ENCODE assay signal across 12 cellular contexts in the genomic region with DNA sequence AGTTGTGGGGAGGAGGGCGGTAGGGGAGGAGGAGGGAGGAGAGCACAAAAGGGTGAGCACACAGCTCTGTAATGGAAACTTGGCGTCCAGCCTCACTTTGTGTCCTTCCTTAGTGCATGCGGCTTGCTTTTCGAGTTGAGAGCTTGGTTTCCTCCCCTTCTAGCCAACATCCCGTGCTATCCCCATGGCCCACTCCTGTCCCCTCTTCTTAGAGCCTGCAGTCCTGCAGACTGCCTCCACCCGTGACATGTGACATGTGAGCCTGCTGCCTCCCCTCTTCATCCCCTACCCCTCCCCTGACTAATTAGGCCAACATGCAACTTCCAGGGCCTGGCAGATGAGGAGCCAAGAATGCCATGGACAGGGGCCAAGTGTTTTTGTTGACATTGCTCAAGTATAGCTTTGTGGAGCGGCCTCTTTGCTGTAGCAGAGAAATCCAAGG.
DNase-seq lines count a peak whose midpoint lies in the region; ATAC-seq, FAIRE-seq and TF ChIP-seq lines count a peak whose summit lies in the region.
"Had no signal": no experiment of that assay in that cellular context is flagged by ENCODE, and none has a peak within 500 bp of the region (broad histone marks: within the 10 kb centered on the region; RNA-seq: fewer than 3 reads in every experiment).

No MANE protein-coding gene starts in this region.

- H3K4me1 ChIP-seq in breast epithelium, result peaks cover 5 to 11% of the 10 kb centered on the region in 2 donors

- peak overlapping the region; percentile 73 to 84 for H3K27ac ChIP-seq in breast epithelium
- no peak overlapping the region for H3K27ac ChIP-seq in substantia nigra (ENCODE audit: low read depth, low read length, poor library complexity, severe bottlenecking)

- no peaks in the 10 kb centered on the region for H3K27me3 Mint-ChIP-seq in T-helper 2 cell treated with Interferon-gamma antibody and Interleukin-4, amounts not matched to agents 5 μg/mL and 100 μg/mL, for 36 hours (ENCODE audit: low read depth)

- no peak for ATAC-seq in GM19395 (IDR thresholded peaks at IDR 0.05; ENCODE audit: unreplicated experiment)

- H3K36me3 ChIP-seq in breast epithelium, result no peaks in the 10 kb centered on the region

- intact Hi-C loops in breast epithelium (cut with DNase I; ENCODE audit: low total_unique reads), result no loop called here

- no peaks in the 10 kb centered on the region for H3K36me3 Mint-ChIP-seq in T-helper 2 cell treated with Interferon-gamma antibody and Interleukin-4, amounts not matched to agents 5 μg/mL and 100 μg/mL, for 36 hours (ENCODE audit: low read depth)
- H3K36me3 Mint-ChIP-seq: type B pancreatic cell had no signal

- H3K9me3 ChIP-seq in breast epithelium, result no peaks in the 10 kb centered on the region

- H3K9me3 Mint-ChIP-seq in T-helper 2 cell treated with Interferon-gamma antibody and Interleukin-4, amounts not matched to agents 5 μg/mL and 100 μg/mL, for 36 hours, result no peaks in the 10 kb centered on the region
- H3K9me3 Mint-ChIP-seq: type B pancreatic cell had no signal

- H3K4me3 Mint-ChIP-seq in T-helper 2 cell treated with Interferon-gamma antibody and Interleukin-4, amounts not matched to agents 5 μg/mL and 100 μg/mL, for 36 hours, result no peak overlapping the region

- H3K4me3 ChIP-seq in breast epithelium, result peak overlapping the region in 1 of 3 donors; percentile 35

- no peak for TF ChIP-seq CTCF in breast epithelium (IDR thresholded peaks at IDR 0.05)

- FAIRE-seq in HTR-8/SVneo (lab: Jason Lieb, UNC), result no peak

- no peaks in the 10 kb centered on the region for H3K27me3 ChIP-seq in breast epithelium

- H3K4me1 Mint-ChIP-seq in T-helper 2 cell treated with Interferon-gamma antibody and Interleukin-4, amounts not matched to agents 5 μg/mL and 100 μg/mL, for 36 hours (ENCODE audit: low read depth), result no peaks in the 10 kb centered on the region

- TF ChIP-seq POLR2A in breast epithelium (IDR thresholded peaks at IDR 0.05), result no peak

- no peak overlapping the region for H3K27ac Mint-ChIP-seq in T-helper 2 cell treated with Interferon-gamma antibody and Interleukin-4, amounts not matched to agents 5 μg/mL and 100 μg/mL, for 36 hours
- H3K27ac Mint-ChIP-seq: type B pancreatic cell had no signal

- DNase-seq in NCI-H1105 treated with DMSO at 0.1 percent for 48 hours (lab: John Stamatoyannopoulos, UW), result peak; percentile 97
- peak; percentile 68 to 84 for DNase-seq in breast epithelium (ENCODE audit: low spot score in 2 of 2)
- DNase-seq in left kidney (ENCODE audit: low read depth, low spot score), result peak; percentile 78
- DNase-seq in substantia nigra (lab: John Stamatoyannopoulos, UW), result peak in 31 of 49 donors; percentile 3 to 59 (median 32)
- DNase-seq in central memory CD4-positive, alpha-beta T cell, result no peak
- DNase-seq in T-helper 2 cell treated with Interferon-gamma antibody and Interleukin-4, amounts not matched to agents 5 μg/mL and 100 μg/mL, for 36 hours (ENCODE audit: low spot score), result no peak
- DNase-seq in HTR-8/SVneo (ENCODE audit: insufficient read length, low spot score), result no peak
- DNase-seq: activated effector memory CD4-positive, alpha-beta T cell treated with anti-CD3 and anti-CD28 coated beads, Interleukin-2, amount 50 U/mL, for 16 hours; KG1; stimulated activated CD4-positive, alpha-beta T cell treated with anti-CD3 and anti-CD28 coated beads, Interleukin-12 subunit alpha, Interleukin-12 subunit beta, amount 100 ng/mL, for 4 hours had no signal

Comparison
In these comparisons a context has a peak if more than half of its experiments do, and no peak if none do; other contexts are left out.
1. DNase-seq: peak in NCI-H1105 treated with DMSO at 0.1 percent for 48 hours (single experiment), breast epithelium (2 of 2), left kidney (single experiment) and substantia nigra (31 of 49); none in central memory CD4-positive, alpha-beta T cell (single experiment), T-helper 2 cell treated with Interferon-gamma antibody and Interleukin-4, amounts not matched to agents 5 μg/mL and 100 μg/mL, for 36 hours (single experiment) and HTR-8/SVneo (single experiment).